4 cellular contexts compared by ENCODE assay signal in the genomic region with DNA sequence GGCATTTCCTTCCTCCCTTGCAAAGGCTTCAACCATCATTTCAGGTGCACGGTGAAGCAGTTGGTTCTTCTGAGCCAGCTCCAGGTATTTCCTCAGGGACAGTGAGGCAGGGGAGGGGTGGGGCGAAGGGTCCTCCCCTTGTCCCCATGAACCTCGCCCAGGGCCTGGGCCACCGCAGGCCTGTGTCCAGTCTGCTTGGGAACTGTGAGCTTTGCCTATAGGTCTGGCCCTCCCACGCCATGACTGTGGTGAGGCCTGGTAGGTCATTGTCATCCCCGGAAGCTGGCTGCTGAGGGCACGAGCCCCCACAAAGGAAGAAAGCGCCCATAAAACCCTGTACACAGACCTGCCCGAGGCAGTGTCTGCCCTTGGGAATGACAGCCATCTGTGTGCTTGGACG.
"Had no signal": no experiment of that assay in that cellular context is flagged by ENCODE, and none has a peak within 500 bp of the region (broad histone marks: within the 10 kb centered on the region; RNA-seq: fewer than 3 reads in every experiment).

No MANE protein-coding gene starts in this region.

- H3K4me3 Mint-ChIP-seq: GM23338, H9, IgD-negative memory B cell had no signal

- H3K4me1 Mint-ChIP-seq: IgD-negative memory B cell had no signal

- H3K9me3 Mint-ChIP-seq: GM23338, IgD-negative memory B cell had no signal

- H2AFZ ChIP-seq: GM23338 had no signal

- H3K4me2 ChIP-seq: GM23338 had no signal

- H3K27ac Mint-ChIP-seq: GM23338, H9 had no signal

- H3K4me3 ChIP-seq: GM23338 had no signal

- DNase-seq: H9, HCEC 1CT had no signal

- ATAC-seq: GM23338 had no signal

- H3K27me3 Mint-ChIP-seq: IgD-negative memory B cell had no signal
